Comparison of ENCODE assay signal across 11 cellular contexts in the genomic region with DNA sequence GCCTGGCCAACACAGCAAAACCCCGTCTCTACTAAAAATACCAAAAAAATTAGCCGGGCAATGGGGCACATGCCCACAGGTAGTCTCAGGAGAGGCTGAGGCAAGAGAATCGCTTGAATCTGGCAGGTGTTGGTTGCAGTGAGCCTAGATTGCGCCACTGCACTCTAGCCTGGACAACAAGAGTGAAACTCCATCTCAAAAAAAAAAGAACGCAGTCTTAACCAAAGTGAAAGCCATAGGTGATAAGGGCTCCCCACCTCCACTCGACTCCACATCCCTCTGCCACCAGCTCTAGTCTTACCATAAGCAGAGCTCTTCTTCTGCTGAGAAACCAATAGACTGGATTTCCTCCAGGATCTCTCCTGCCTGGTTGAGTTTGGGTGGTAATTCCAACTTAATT.
"Had no signal": no experiment of that assay in that cellular context is flagged by ENCODE, and none has a peak within 500 bp of the region (broad histone marks: within the 10 kb centered on the region; RNA-seq: fewer than 3 reads in every experiment).

No MANE protein-coding gene starts in this region.

- H3K36me3 ChIP-seq: HAP-1 had no signal

- H2AFZ ChIP-seq: GM23248, GM23338 had no signal

- H3K4me3 ChIP-seq: GM23248, GM23338, HAP-1 had no signal

- H3K4me1 ChIP-seq: HAP-1 had no signal

- FAIRE-seq: H1, H54 had no signal

- H3K4me2 ChIP-seq: GM23338 had no signal

- H3K9me3 ChIP-seq: HAP-1 had no signal

- DNase-seq: GM23248, GOT3, H7, H9, HCEC 1CT, HFFc6 had no signal

- ATAC-seq: GM23338, HCT116 had no signal

- H3K27ac ChIP-seq: GM23248 had no signal

- H3K9ac ChIP-seq: GM23248 had no signal
